In genomic region chr4:153039542-153040185, GRCh38 we compare ENCODE assay signal across 18 cellular contexts.
A peak's percentile ranks its signal among the peaks of the same experiment; 100 is the strongest.
DNase-seq lines count a peak whose midpoint lies in the region; FAIRE-seq and TF ChIP-seq lines count a peak whose summit lies in the region.
"Had no signal": no experiment of that assay in that cellular context is flagged by ENCODE, and none has a peak within 500 bp of the region (broad histone marks: within the 10 kb centered on the region; RNA-seq: fewer than 3 reads in every experiment).

No MANE protein-coding gene starts in this region.

- no peak overlapping the region for H2BK120ac ChIP-seq in H1 (replicated peaks; ENCODE audit: low read depth, low read length)

- TF ChIP-seq EP300 in H1 (IDR thresholded peaks at IDR 0.05; ENCODE audit: borderline replicate concordance in 1 of 2, low read depth in 2 of 2, low read length in 2 of 2) = no peak

- H4K20me1 ChIP-seq in H1 (replicated peaks in 1 of 2; ENCODE audit: control insufficient read depth in 1 of 2, insufficient read depth in 2 of 2, low read length in 2 of 2) = no peaks in the 10 kb centered on the region
- no peaks in the 10 kb centered on the region for H4K20me1 ChIP-seq in smooth muscle cell (ENCODE audit: low read depth)

- no peaks in the 10 kb centered on the region; the same call in 1 of the 2 replicates for H3K23me2 ChIP-seq in H1 (ENCODE audit: low read depth, low read length)

- no peaks in the 10 kb centered on the region for H3F3A ChIP-seq in smooth muscle cell (ENCODE audit: low read depth)

- H3K79me2 ChIP-seq in H1 (ENCODE audit: control insufficient read depth in 1 of 2, insufficient read depth in 2 of 2, low read length in 2 of 2) (no peaks in the 10 kb centered on the region), smooth muscle cell (ENCODE audit: low read depth) (no peaks in the 10 kb centered on the region)

- peak; percentile 30 for DNase-seq in DMS53 treated with DMSO at 0.1 percent for 48 hours (lab: John Stamatoyannopoulos, UW; ENCODE audit: unreplicated experiment)
- DNase-seq in RPMI7951 (ENCODE audit: low read depth) = peak; percentile 45
- no peak for DNase-seq in H1 (ENCODE audit: low read depth in 1 of 2, low spot score in 2 of 2)
- no peak for DNase-seq in smooth muscle cell (lab: John Stamatoyannopoulos, UW; ENCODE audit: unreplicated experiment)
- no peak for DNase-seq in mucosa of gallbladder (ENCODE audit: low spot score)
- DNase-seq in substantia nigra (lab: John Stamatoyannopoulos, UW) = no peak
- no peak for DNase-seq in GF-D8 (lab: John Stamatoyannopoulos, UW)
- DNase-seq: C1 segment of cervical spinal cord; CD4-positive, alpha-beta memory T cell; DMS 273 treated with DMSO at 0.1 percent for 48 hours; DND-41; GM23248; HFFc6; KBM-7; MG63 had no signal

- no peak overlapping the region for H4K8ac ChIP-seq in H1 (ENCODE audit: extremely low read depth, insufficient read depth, low read length)

- no peak overlapping the region for H3K14ac ChIP-seq in H1 (ENCODE audit: insufficient read length)

- no peak overlapping the region for H4K91ac ChIP-seq in H1 (replicated peaks; ENCODE audit: insufficient read length, low read length)

- no peaks in the 10 kb centered on the region for H3K27me3 ChIP-seq in H1 (replicated peaks in 1 of 4; ENCODE audit: control insufficient read depth in 3 of 4, extremely low read depth in 1 of 4, insufficient read depth in 3 of 4, low read length in 3 of 4)
- no peaks in the 10 kb centered on the region for H3K27me3 ChIP-seq in smooth muscle cell (ENCODE audit: low read depth)
- H3K27me3 ChIP-seq: MG63, SJCRH30 had no signal

- TF ChIP-seq CTCF in H1 (IDR thresholded peaks at IDR 0.05; ENCODE audit: control extremely low read depth in 1 of 3, insufficient read depth in 1 of 3, low read depth in 1 of 3, low read length in 3 of 3) = no peak
- no peak for TF ChIP-seq CTCF in smooth muscle cell (IDR thresholded peaks at IDR 0.05; ENCODE audit: borderline replicate concordance, insufficient read depth, poor library complexity, severe bottlenecking)

- no peaks in the 10 kb centered on the region for H3K79me1 ChIP-seq in H1 (ENCODE audit: low read depth, low read length)

- H2BK5ac ChIP-seq in H1 (ENCODE audit: low read depth, low read length) = no peak overlapping the region

- H3K23ac ChIP-seq in H1 (ENCODE audit: insufficient read length) = no peak overlapping the region

- peaks cover 3 to 5% (median 4%) of the 10 kb centered on the region in 4 experiments for H3K4me1 ChIP-seq in H1 (replicated peaks in 1 of 4; ENCODE audit: control insufficient read depth in 3 of 4, insufficient read depth in 4 of 4, low read length in 3 of 4)
- H3K4me1 ChIP-seq in smooth muscle cell (ENCODE audit: low read depth) = peaks cover 24% of the 10 kb centered on the region

- H2BK20ac ChIP-seq in H1 (ENCODE audit: low read length) = no peak overlapping the region

- no peak overlapping the region for H3K27ac ChIP-seq in H1 (ENCODE audit: low read depth, low read length)
- peak overlapping the region; percentile 54 for H3K27ac ChIP-seq in smooth muscle cell (ENCODE audit: low read depth)
- H3K27ac ChIP-seq in substantia nigra (ENCODE audit: low read depth, low read length, poor library complexity, severe bottlenecking) = no peak overlapping the region
- H3K27ac ChIP-seq: GM23248, SJCRH30 had no signal

- no peak for FAIRE-seq in H1 (lab: Jason Lieb, UNC)
- FAIRE-seq: HTR-8/SVneo had no signal

- H3K36me3 ChIP-seq in H1 (ENCODE audit: control insufficient read depth in 2 of 4, insufficient read depth in 4 of 4, low read length in 3 of 4) (no peaks in the 10 kb centered on the region), smooth muscle cell (ENCODE audit: low read depth) (no peaks in the 10 kb centered on the region)
- H3K36me3 ChIP-seq: HAP-1, MG63, SJCRH30 had no signal

- no peak overlapping the region for H3K4me3 ChIP-seq in H1 (ENCODE audit: extremely low read depth in 1 of 4, insufficient read depth in 2 of 4, low read depth in 3 of 4, low read length in 4 of 4)
- H3K4me3 ChIP-seq in smooth muscle cell = no peak overlapping the region
- H3K4me3 ChIP-seq: GM23248, HAP-1, MG63, SJCRH30 had no signal

- H3K4me2 ChIP-seq in H1 (ENCODE audit: insufficient read depth in 1 of 2, low read depth in 2 of 2, low read length in 2 of 2) (no peak overlapping the region), smooth muscle cell (peak overlapping the region; percentile 33)

- 90% methylated on average over 3 of the region's 3 CpGs; no CpG with 5 or more reads in 1 of the 2 experiments for WGBS in H1 (ENCODE audit: extremely low coverage in 1 of 2, insufficient coverage in 1 of 2, insufficient read length in 1 of 2, insufficient replicate concordance in 2 of 2, low coverage in 1 of 2, low lambda C conversion rate in 2 of 2, missing lambda C conversion rate in 1 of 2), 2 experiments
- WGBS in smooth muscle cell (ENCODE audit: low lambda C conversion rate) = 57% methylated on average over 3 of the region's 3 CpGs

- H3K9me3 ChIP-seq in H1 (ENCODE audit: insufficient read depth in 2 of 2, low read depth in 1 of 2, low read length in 1 of 2) (peaks cover 7 to 8% of the 10 kb centered on the region in 2 experiments; a peak in 2 of 4 replicates), smooth muscle cell (replicated peaks; ENCODE audit: low read depth) (no peaks in the 10 kb centered on the region)
- H3K9me3 ChIP-seq: MG63, SJCRH30 had no signal

- H2BK15ac ChIP-seq in H1 (ENCODE audit: low read length) = no peak overlapping the region

- H2BK12ac ChIP-seq in H1 (ENCODE audit: low read depth, low read length) = no peak overlapping the region

- CTCF ChIA-PET in H1 (lab: Charles Lee; ENCODE audit: partially characterized antibody) = interaction anchor here (0.7 to 2.2 kb wide), 5 partner anchors 31 to 104 kb away, joined by 3 to 4 read pairs (median 3); partner anchors contain the start of gene FHDC1

- POLR2A ChIA-PET in H1 (lab: Charles Lee; ENCODE audit: partially characterized antibody) = interaction anchor here (1.2 kb wide), 1 partner anchor 18 kb away, joined by 3 read pairs; no protein-coding TSS in a partner anchor

- no peak overlapping the region for H4K5ac ChIP-seq in H1 (ENCODE audit: insufficient read length, low read depth, low read length)

- H2AFZ ChIP-seq in H1 (ENCODE audit: low read length) = peak overlapping the region; percentile 82; the same call in 1 of the 2 replicates
- H2AFZ ChIP-seq in smooth muscle cell (ENCODE audit: low read depth) = no peak overlapping the region
- H2AFZ ChIP-seq: GM23248 had no signal

- H2AK5ac ChIP-seq in H1 (ENCODE audit: low read depth, low read length) = no peak overlapping the region

- no peak overlapping the region for H3K4ac ChIP-seq in H1 (replicated peaks; ENCODE audit: insufficient read length, low read depth, low read length)

- H3K18ac ChIP-seq in H1 (ENCODE audit: extremely low read depth, low read length) = no peak overlapping the region

- no peak for TF ChIP-seq RAD21 in H1 (IDR thresholded peaks at IDR 0.05 in 1 of 2, conservative IDR thresholded peaks at IDR 0.05 in 1 of 2; ENCODE audit: low read depth in 2 of 2, low read length in 2 of 2)

- TF ChIP-seq POLR2A in H1 (IDR thresholded peaks at IDR 0.05; ENCODE audit: control extremely low read depth in 1 of 2, low read depth in 2 of 2, low read length in 2 of 2) = no peak

- no peak overlapping the region for H3K56ac ChIP-seq in H1 (replicated peaks; ENCODE audit: insufficient read length, low read depth, low read length)

- H3K9ac ChIP-seq in H1 (replicated peaks in 1 of 4; ENCODE audit: extremely low read depth in 1 of 4, low read depth in 3 of 4, low read length in 3 of 4) = no peak overlapping the region
- no peak overlapping the region for H3K9ac ChIP-seq in smooth muscle cell (ENCODE audit: low read depth)
- H3K9ac ChIP-seq: GM23248 had no signal

TF ChIP-seq in H1, 55 proteins besides CTCF, POLR2A, EP300 and RAD21 (continues in another document):
- TF ChIP-seq MAX (IDR thresholded peaks at IDR 0.05) (no peak), HDAC6 (IDR thresholded peaks at IDR 0.05; ENCODE audit: low read depth, low read length) (no peak), KDM4A (IDR thresholded peaks at IDR 0.05; ENCODE audit: low read depth, low read length, severe bottlenecking) (no peak)

Comparison
In these comparisons a context has a peak if more than half of its experiments do, and no peak if none do; other contexts are left out.
1. DNase-seq: peak in DMS53 treated with DMSO at 0.1 percent for 48 hours (single experiment) and RPMI7951 (single experiment); none in H1 (0 of 2), smooth muscle cell (single experiment), mucosa of gallbladder (single experiment), substantia nigra (0 of 49) and GF-D8 (single experiment).